ENCODE assay signal across 8 cellular contexts in the genomic region with DNA sequence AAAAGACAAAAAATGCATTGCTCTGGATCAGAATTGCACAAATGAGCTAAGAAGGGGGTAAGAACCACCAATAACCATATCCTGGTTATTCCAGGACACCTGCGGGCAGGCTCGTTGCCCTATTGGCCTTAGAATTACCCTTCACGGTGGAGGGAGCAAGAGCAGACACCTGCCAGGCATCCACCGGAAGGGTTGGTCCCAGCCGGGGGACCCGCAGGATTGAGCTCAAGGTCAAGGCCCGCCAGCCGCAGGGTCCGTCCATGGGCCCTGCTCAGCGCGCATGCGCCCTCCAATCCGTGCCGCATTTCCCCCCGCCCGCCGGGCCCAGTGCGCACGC. TPM values are rescaled to one million over a fixed set of nuclear protein-coding genes. Genes with fewer than 3 reads are reported as not detected.
DNase-seq lines count a peak whose midpoint lies in the region; ATAC-seq and TF ChIP-seq lines count a peak whose summit lies in the region.

No MANE protein-coding gene starts in this region.

- TF ChIP-seq CTCF in CD14-positive monocyte (IDR thresholded peaks at IDR 0.05) = no peak

- peaks cover 0 to 2% (median 0%) of the 10 kb centered on the region in 3 donors for H3K27me3 Mint-ChIP-seq in CD14-positive monocyte (ENCODE audit: low read depth in 3 of 3)
- H3K27me3 Mint-ChIP-seq in activated naive CD8-positive, alpha-beta T cell treated with anti-CD3 and anti-CD28 coated beads, Interleukin-2, amount 50 U/mL, for 24 hours = no peaks in the 10 kb centered on the region

- H3K9ac ChIP-seq in iPS-20b (ENCODE audit: low read depth, low read length) = peak overlapping the region; percentile 99

- H3K4me3 ChIP-seq in iPS-20b (ENCODE audit: low read length) = peak overlapping the region; percentile 93

- no peaks in the 10 kb centered on the region for H3K27me3 ChIP-seq in iPS-20b (ENCODE audit: insufficient read depth, low read length)

- H3K9me3 Mint-ChIP-seq in CD14-positive monocyte = no peaks in the 10 kb centered on the region
- no peaks in the 10 kb centered on the region for H3K9me3 Mint-ChIP-seq in activated naive CD8-positive, alpha-beta T cell treated with anti-CD3 and anti-CD28 coated beads, Interleukin-2, amount 50 U/mL, for 24 hours

- peaks cover 22% of the 10 kb centered on the region for H3K4me1 Mint-ChIP-seq in CD14-positive monocyte
- peaks cover 66% of the 10 kb centered on the region for H3K4me1 Mint-ChIP-seq in activated naive CD8-positive, alpha-beta T cell treated with anti-CD3 and anti-CD28 coated beads, Interleukin-2, amount 50 U/mL, for 24 hours

- peaks cover 66% of the 10 kb centered on the region for H3K36me3 ChIP-seq in iPS-20b (ENCODE audit: insufficient read depth, low read depth, low read length)

- H3K4me3 Mint-ChIP-seq in CD14-positive monocyte = peak overlapping the region; percentile 89 to 90
- H3K4me3 Mint-ChIP-seq in activated naive CD8-positive, alpha-beta T cell treated with anti-CD3 and anti-CD28 coated beads, Interleukin-2, amount 50 U/mL, for 24 hours = peak overlapping the region; percentile 89

- H3K9me3 ChIP-seq in iPS-20b (ENCODE audit: insufficient read depth, low read depth, low read length) = no peaks in the 10 kb centered on the region

- H3K36me3 Mint-ChIP-seq in CD14-positive monocyte = peaks cover 48 to 60% of the 10 kb centered on the region in 2 donors
- peaks cover 62% of the 10 kb centered on the region for H3K36me3 Mint-ChIP-seq in activated naive CD8-positive, alpha-beta T cell treated with anti-CD3 and anti-CD28 coated beads, Interleukin-2, amount 50 U/mL, for 24 hours (ENCODE audit: low read depth)

- intact Hi-C loops in CD14-positive monocyte (cut with micrococcal nuclease) = loop anchor here (5.0 to 10.0 kb wide), 4 partner anchors 61 to 203 kb away; a partner anchor contains a TSS

- peak; percentile 32 for ATAC-seq in HG02870 (IDR thresholded peaks at IDR 0.05; ENCODE audit: unreplicated experiment)
- ATAC-seq in activated naive CD8-positive, alpha-beta T cell treated with anti-CD3 and anti-CD28 coated beads, Interleukin-2, amount 50 U/mL, for 24 hours = no peak
- ATAC-seq in HG02759 (IDR thresholded peaks at IDR 0.05; ENCODE audit: unreplicated experiment) = no peak

- H3K27ac ChIP-seq in iPS-20b (ENCODE audit: low read length) = peak overlapping the region; percentile 41

- peak overlapping the region; percentile 78 to 97 (median 93) for H3K27ac Mint-ChIP-seq in CD14-positive monocyte
- peak overlapping the region; percentile 92 for H3K27ac Mint-ChIP-seq in activated naive CD8-positive, alpha-beta T cell treated with anti-CD3 and anti-CD28 coated beads, Interleukin-2, amount 50 U/mL, for 24 hours

- DNase-seq in CD14-positive monocyte (ENCODE audit: low spot score) (no peak), NCI-H2029 treated with DMSO at 0.1 percent for 48 hours (lab: John Stamatoyannopoulos, UW) (no peak), NCI-H748 (lab: John Stamatoyannopoulos, UW; ENCODE audit: unreplicated experiment) (no peak)
- peak; percentile 96 for DNase-seq in activated naive CD8-positive, alpha-beta T cell treated with anti-CD3 and anti-CD28 coated beads, Interleukin-2, amount 50 U/mL, for 24 hours
- DNase-seq in stimulated activated CD8-positive, alpha-beta memory T cell treated with anti-CD3 and anti-CD28 coated beads, Interleukin-7, amount 100 ng/mL, for 24 hours (ENCODE audit: low read depth) = peak; percentile 87

- H3K4me1 ChIP-seq in iPS-20b (ENCODE audit: insufficient read depth, low read length) = no peaks in the 10 kb centered on the region

RNA-seq across cellular contexts. Expression of a gene that starts 0.6 kb away (rescaled TPM):
- 100 to 1,000 TPM; 442 to 449 TPM for polyA plus RNA-seq in CD14-positive monocyte

RNA-seq across cellular contexts. Expression of a gene that starts 54.8 kb away (rescaled TPM):
- 10 to 100 TPM in 1 of 2 donors, 1 to 10 TPM in 1; 4.4 to 12.0 TPM for polyA plus RNA-seq in CD14-positive monocyte

Comparison
In these comparisons a context has a peak if more than half of its experiments do, and no peak if none do; other contexts are left out.
1. DNase-seq: peak in activated naive CD8-positive, alpha-beta T cell treated with anti-CD3 and anti-CD28 coated beads, Interleukin-2, amount 50 U/mL, for 24 hours (single experiment) and stimulated activated CD8-positive, alpha-beta memory T cell treated with anti-CD3 and anti-CD28 coated beads, Interleukin-7, amount 100 ng/mL, for 24 hours (single experiment); none in CD14-positive monocyte (single experiment), NCI-H2029 treated with DMSO at 0.1 percent for 48 hours (single experiment) and NCI-H748 (single experiment).